ENCODE assay signal across 8 cellular contexts in the genomic region with DNA sequence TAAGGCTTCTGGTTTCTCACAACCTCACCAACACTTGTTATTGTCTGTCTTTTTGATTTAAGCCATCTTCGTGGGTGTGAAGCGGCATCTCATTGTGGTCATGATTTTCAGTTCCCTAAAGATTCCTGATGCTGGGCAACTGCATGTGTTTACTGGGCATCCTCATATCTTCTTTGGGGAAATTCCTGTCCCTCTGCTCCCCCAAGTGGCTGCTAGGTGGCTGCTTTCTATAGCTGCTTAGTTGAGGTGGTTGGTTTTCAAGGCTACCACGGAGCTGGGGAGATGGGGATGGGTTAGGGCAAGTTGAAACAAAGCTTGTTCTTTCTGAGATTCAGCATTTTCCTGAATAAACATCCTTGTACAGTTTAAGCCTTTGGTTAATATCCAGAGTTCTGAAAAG.
A peak's percentile ranks its signal among the peaks of the same experiment; 100 is the strongest.
DNase-seq lines count a peak whose midpoint lies in the region; ATAC-seq and TF ChIP-seq lines count a peak whose summit lies in the region.

No MANE protein-coding gene starts in this region.

- intact Hi-C loops in ascending aorta (cut with DNase I), result no loop called here

- TF ChIP-seq CTCF in GM12872 (IDR thresholded peaks at IDR 0.05; ENCODE audit: insufficient read depth, low read depth, low read length) (peak; percentile 41; the same call in 1 of the 3 replicates), foreskin fibroblast (IDR thresholded peaks at IDR 0.05; ENCODE audit: low read depth, low read length) (peak; percentile 55), ascending aorta (IDR thresholded peaks at IDR 0.05) (peak in 1 of 3 experiments; percentile 10)

- H3K9me3 ChIP-seq in ascending aorta, result no peaks in the 10 kb centered on the region

- ATAC-seq in HG02623 (IDR thresholded peaks at IDR 0.05; ENCODE audit: unreplicated experiment) (no peak), HG02970 (IDR thresholded peaks at IDR 0.05; ENCODE audit: low FRiP score, unreplicated experiment) (no peak)

- DNase-seq in ACHN (peak; percentile 25), RPMI8226 (peak; percentile 27), foreskin fibroblast (no peak), ascending aorta (ENCODE audit: low spot score in 2 of 2) (no peak)
- no peak for DNase-seq in activated CD8-positive, alpha-beta memory T cell treated with anti-CD3 and anti-CD28 coated beads, Interleukin-2, amount 50 U/mL, for 4 hours

- no peak overlapping the region for H3K4me3 ChIP-seq in foreskin fibroblast (ENCODE audit: low read depth in 1 of 2, low read length in 2 of 2)
- H3K4me3 ChIP-seq in ascending aorta, result no peak overlapping the region

- H3K27me3 ChIP-seq in ascending aorta, result no peaks in the 10 kb centered on the region

- H3K27ac ChIP-seq in ascending aorta, result no peak overlapping the region

- H3K4me1 ChIP-seq in ascending aorta, result no peaks in the 10 kb centered on the region

- H3K36me3 ChIP-seq in ascending aorta, result no peaks in the 10 kb centered on the region

- in situ Hi-C loops in ACHN (cut with HindIII; ENCODE audit: low pct_ligation_motif_present, low pct_unique_long_range_greater_than_20kb, low sequenced_read_pairs), result no loop called here

Comparison
In these comparisons a context has a peak if more than half of its experiments do, and no peak if none do; other contexts are left out.
1. DNase-seq: peak in ACHN (single experiment) and RPMI8226 (single experiment); none in foreskin fibroblast (0 of 2), ascending aorta (0 of 2) and activated CD8-positive, alpha-beta memory T cell treated with anti-CD3 and anti-CD28 coated beads, Interleukin-2, amount 50 U/mL, for 4 hours (single experiment).